Comparison of ENCODE assay signal across 21 cellular contexts in genomic region chr3:15491143-15491542, GRCh38.
"Had no signal": no experiment of that assay in that cellular context is flagged by ENCODE, and none has a peak within 500 bp of the region (broad histone marks: within the 10 kb centered on the region; RNA-seq: fewer than 3 reads in every experiment).

No MANE protein-coding gene starts in this region.

- ATAC-seq: activated T-cell treated with anti-CD3 and anti-CD28 coated beads, Interleukin-2, amount 50 U/mL, for 72 hours; body of pancreas; gastroesophageal sphincter; left cardiac atrium; natural killer cell treated with Interleukin-12 subunit alpha and Interleukin-12 subunit beta and Interleukin-15 and Interleukin-18, amount 100 ng/mL, for 72 hours; pancreas; psoas muscle; WTC11 had no signal

- H3K36me3 ChIP-seq: pancreas, uterus had no signal

- H3K27ac ChIP-seq: body of pancreas, epithelial cell of prostate, gastroesophageal sphincter, pancreas, psoas muscle, right atrium auricular region, spleen, testis, uterus had no signal

- FAIRE-seq: pancreas had no signal

- H3K27me3 ChIP-seq: body of pancreas, gastroesophageal sphincter, pancreas, right atrium auricular region, spleen, testis, uterus had no signal

- DNase-seq: activated effector memory CD4-positive, alpha-beta T cell treated with anti-CD3 and anti-CD28 coated beads, Interleukin-2, amount 50 U/mL, for 16 hours; activated naive CD4-positive, alpha-beta T cell treated with anti-CD3 and anti-CD28 coated beads, Interleukin-2, amount 50 U/mL, for 16 hours; activated T-cell treated with anti-CD3 and anti-CD28 coated beads, Interleukin-2, amount 50 U/mL, for 72 hours; anterior cingulate cortex; body of pancreas; head of caudate nucleus; islet precursor cell; left cardiac atrium; pancreas; psoas muscle; spleen; stimulated activated CD4-positive, alpha-beta T cell treated with anti-CD3 and anti-CD28 coated beads, Interleukin-4, amount 100 ng/mL, for 1 hour; stimulated activated naive CD4-positive, alpha-beta T cell; testis; trophoblast cell; uterus had no signal

- H3K4me1 ChIP-seq: spleen, uterus had no signal

- H3K4me3 ChIP-seq: body of pancreas, gastroesophageal sphincter, pancreas, psoas muscle, right atrium auricular region, spleen, testis, uterus had no signal

- H3K9me3 ChIP-seq: body of pancreas, gastroesophageal sphincter, pancreas, psoas muscle, right atrium auricular region, spleen, testis, uterus had no signal
